Comparison of ENCODE assay signal across 8 cellular contexts in genomic region chr1:3795453-3796214, GRCh38. TPM values are rescaled to one million over a fixed set of nuclear protein-coding genes. Genes with fewer than 3 reads are reported as not detected.
DNase-seq lines count a peak whose midpoint lies in the region; ATAC-seq, FAIRE-seq and TF ChIP-seq lines count a peak whose summit lies in the region.

No MANE protein-coding gene starts in this region.

- TF ChIP-seq RAD21 in H1 (IDR thresholded peaks at IDR 0.05 in 1 of 2, conservative IDR thresholded peaks at IDR 0.05 in 1 of 2; ENCODE audit: low read depth in 2 of 2, low read length in 2 of 2): no peak

- H3F3A ChIP-seq in neural progenitor cell (ENCODE audit: low read depth): peaks cover 16% of the 10 kb centered on the region

- H3K9ac ChIP-seq in H1 (replicated peaks in 1 of 4; ENCODE audit: extremely low read depth in 1 of 4, low read depth in 3 of 4, low read length in 3 of 4): peak overlapping the region; percentile 66 to 79 (median 76)
- peak overlapping the region; percentile 85 for H3K9ac ChIP-seq in neural progenitor cell

- WGBS in heart left ventricle, 4 donors: 4 to 12% (median 6%) methylated on average over 16 to 53 of the region's 53 CpGs
- 9% methylated on average over 41 of the region's 53 CpGs; no CpG with 5 or more reads in 1 of the 2 experiments for WGBS in H1 (ENCODE audit: extremely low coverage in 1 of 2, insufficient coverage in 1 of 2, insufficient read length in 1 of 2, insufficient replicate concordance in 2 of 2, low coverage in 1 of 2, low lambda C conversion rate in 2 of 2, missing lambda C conversion rate in 1 of 2), 2 experiments

- no peaks in the 10 kb centered on the region for H3K9me3 ChIP-seq in heart left ventricle
- H3K9me3 ChIP-seq in MG63: no peaks in the 10 kb centered on the region
- H3K9me3 ChIP-seq in H1 (ENCODE audit: insufficient read depth in 2 of 2, low read depth in 1 of 2, low read length in 1 of 2): no peaks in the 10 kb centered on the region; a peak in 1 of 4 replicates
- no peaks in the 10 kb centered on the region for H3K9me3 ChIP-seq in neural progenitor cell (ENCODE audit: low read depth)

- no peak for DNase-seq in heart left ventricle
- DNase-seq in Right ventricle myocardium superior: no peak
- peak; percentile 28 for DNase-seq in MG63
- DNase-seq in H1 (ENCODE audit: low read depth in 1 of 2, low spot score in 2 of 2): no peak
- DNase-seq in neural progenitor cell (ENCODE audit: low spot score): no peak
- DNase-seq in stimulated activated CD4-positive, alpha-beta T cell treated with anti-CD3 and anti-CD28 coated beads, Interleukin-4, amount 100 ng/mL, for 1 hour: no peak
- DNase-seq in pons (ENCODE audit: low spot score): no peak

- TF ChIP-seq EP300 in H1 (IDR thresholded peaks at IDR 0.05; ENCODE audit: borderline replicate concordance in 1 of 2, low read depth in 2 of 2, low read length in 2 of 2): no peak

- H3K27me3 ChIP-seq in heart left ventricle (no peaks in the 10 kb centered on the region), MG63 (no peaks in the 10 kb centered on the region), H1 (replicated peaks in 1 of 4; ENCODE audit: control insufficient read depth in 3 of 4, extremely low read depth in 1 of 4, insufficient read depth in 3 of 4, low read length in 3 of 4) (no peaks in the 10 kb centered on the region; a peak in 2 of 7 replicates), neural progenitor cell (no peaks in the 10 kb centered on the region)

- peak overlapping the region in 11 of 12 donors; percentile 54 to 89 (median 72) for H3K27ac ChIP-seq in heart left ventricle
- H3K27ac ChIP-seq in H1 (ENCODE audit: low read depth, low read length): no peak overlapping the region; the same call in 1 of the 2 replicates
- no peak overlapping the region for H3K27ac ChIP-seq in neural progenitor cell

- no peak for ATAC-seq in heart left ventricle
- no peak for ATAC-seq in Right ventricle myocardium superior (ENCODE audit: poor library complexity)
- ATAC-seq in HG03457 (IDR thresholded peaks at IDR 0.05; ENCODE audit: unreplicated experiment): no peak

- H3K36me3 Mint-ChIP-seq in neural progenitor cell: peaks cover 2% of the 10 kb centered on the region

- no peak overlapping the region for H2BK20ac ChIP-seq in H1 (ENCODE audit: low read length)

- H3K79me1 ChIP-seq in H1 (ENCODE audit: low read depth, low read length): peaks cover 10% of the 10 kb centered on the region

- peaks cover 15% of the 10 kb centered on the region; the same call in 1 of the 2 replicates for H3K23me2 ChIP-seq in H1 (ENCODE audit: low read depth, low read length)

- H3K27ac Mint-ChIP-seq in neural progenitor cell: no peak overlapping the region

- H3K4me3 ChIP-seq in heart left ventricle (peak overlapping the region; percentile 68 to 98 (median 93)), MG63 (peak overlapping the region; percentile 59), H1 (ENCODE audit: extremely low read depth in 1 of 4, insufficient read depth in 2 of 4, low read depth in 3 of 4, low read length in 4 of 4) (peak overlapping the region; percentile 67 to 85 (median 78)), neural progenitor cell (peak overlapping the region; percentile 99)

- 0 out of 2 replicates have a peak overlapping the region, but pooled peaks have one; percentile 29 for H2BK12ac ChIP-seq in H1 (ENCODE audit: low read depth, low read length)

- no peak overlapping the region for H3K56ac ChIP-seq in H1 (replicated peaks; ENCODE audit: insufficient read length, low read depth, low read length)

- no peak for FAIRE-seq in H1 (lab: Jason Lieb, UNC)

- H2BK120ac ChIP-seq in H1 (replicated peaks; ENCODE audit: low read depth, low read length): no peak overlapping the region

- H2AFZ ChIP-seq in H1 (ENCODE audit: low read length) (no peak overlapping the region), neural progenitor cell (replicated peaks) (no peak overlapping the region)

- POLR2A ChIA-PET in H1 (lab: Charles Lee; ENCODE audit: partially characterized antibody): interaction anchor here (1.0 to 4.8 kb wide), 5 partner anchors 9 to 105 kb away, joined by 3 to 29 read pairs (median 11); partner anchors contain the start of gene C1orf174

- TF ChIP-seq POLR2A in heart left ventricle (IDR thresholded peaks at IDR 0.05): no peak
- TF ChIP-seq POLR2A in H1 (IDR thresholded peaks at IDR 0.05; ENCODE audit: control extremely low read depth in 1 of 2, low read depth in 2 of 2, low read length in 2 of 2): no peak

- H3K4ac ChIP-seq in H1 (replicated peaks; ENCODE audit: insufficient read length, low read depth, low read length): no peak overlapping the region

- peaks cover 27% of the 10 kb centered on the region for H3K4me1 Mint-ChIP-seq in neural progenitor cell

- H3K4me1 ChIP-seq in heart left ventricle (peaks cover 11 to 47% (median 33%) of the 10 kb centered on the region in 12 donors), H1 (replicated peaks in 1 of 4; ENCODE audit: control insufficient read depth in 3 of 4, insufficient read depth in 4 of 4, low read length in 3 of 4) (peaks cover 9 to 23% (median 14%) of the 10 kb centered on the region in 4 experiments), neural progenitor cell (peaks cover 12% of the 10 kb centered on the region)

- no peak overlapping the region for H4K91ac ChIP-seq in H1 (replicated peaks; ENCODE audit: insufficient read length, low read length)

- peaks cover 5% of the 10 kb centered on the region for H3K9me3 Mint-ChIP-seq in neural progenitor cell

- H3K4me3 Mint-ChIP-seq in neural progenitor cell: peak overlapping the region; percentile 92

- H3K18ac ChIP-seq in H1 (ENCODE audit: extremely low read depth, low read length): no peak overlapping the region; the same call in 1 of the 2 replicates

- intact Hi-C loops in heart left ventricle (cut with DNase I) (no loop called here), Right ventricle myocardium superior (cut with DNase I) (no loop called here)

- H3K23ac ChIP-seq in H1 (ENCODE audit: insufficient read length): no peak overlapping the region

- H4K8ac ChIP-seq in H1 (ENCODE audit: extremely low read depth, insufficient read depth, low read length): peak overlapping the region; percentile 57; the same call in 1 of the 2 replicates

- peak overlapping the region; percentile 76 to 96 for H3K4me2 ChIP-seq in H1 (ENCODE audit: insufficient read depth in 1 of 2, low read depth in 2 of 2, low read length in 2 of 2)
- H3K4me2 ChIP-seq in neural progenitor cell: peak overlapping the region; percentile 100

- peaks cover 0 to 14% (median 0%) of the 10 kb centered on the region in 9 donors for H3K36me3 ChIP-seq in heart left ventricle
- peaks cover 25% of the 10 kb centered on the region for H3K36me3 ChIP-seq in MG63
- no peaks in the 10 kb centered on the region for H3K36me3 ChIP-seq in H1 (ENCODE audit: control insufficient read depth in 2 of 4, insufficient read depth in 4 of 4, low read length in 3 of 4)
- H3K36me3 ChIP-seq in neural progenitor cell: no peaks in the 10 kb centered on the region

- H2BK5ac ChIP-seq in H1 (ENCODE audit: low read depth, low read length): no peak overlapping the region

- CTCF ChIA-PET in H1 (lab: Charles Lee; ENCODE audit: partially characterized antibody): interaction anchor here (0.5 to 5.2 kb wide), 5 partner anchors 10 to 324 kb away, joined by 3 to 40 read pairs (median 5); no protein-coding TSS in a partner anchor

- H3K79me2 ChIP-seq in H1 (ENCODE audit: control insufficient read depth in 1 of 2, insufficient read depth in 2 of 2, low read length in 2 of 2) (peaks cover 9 to 39% of the 10 kb centered on the region in 2 experiments), neural progenitor cell (ENCODE audit: low read depth) (peaks cover 49% of the 10 kb centered on the region)

- no peak overlapping the region for H3K14ac ChIP-seq in H1 (ENCODE audit: insufficient read length)

- no peak overlapping the region for H2BK15ac ChIP-seq in H1 (ENCODE audit: low read length)

- H4K20me1 ChIP-seq in H1 (replicated peaks in 1 of 2; ENCODE audit: control insufficient read depth in 1 of 2, insufficient read depth in 2 of 2, low read length in 2 of 2): peaks cover 0 to 7% of the 10 kb centered on the region in 2 experiments
- H4K20me1 ChIP-seq in neural progenitor cell (ENCODE audit: low read depth): peaks cover 32% of the 10 kb centered on the region

- TF ChIP-seq CTCF in heart left ventricle (IDR thresholded peaks at IDR 0.05) (no peak), H1 (IDR thresholded peaks at IDR 0.05; ENCODE audit: control extremely low read depth in 1 of 3, insufficient read depth in 1 of 3, low read depth in 1 of 3, low read length in 3 of 3) (no peak), neural progenitor cell (IDR thresholded peaks at IDR 0.05) (no peak)

- H3K27me3 Mint-ChIP-seq in neural progenitor cell (ENCODE audit: insufficient read depth, low read depth): no peaks in the 10 kb centered on the region

- 0 out of 2 replicates have a peak overlapping the region, but pooled peaks have one; percentile 60 for H2AK5ac ChIP-seq in H1 (ENCODE audit: low read depth, low read length)

- H4K5ac ChIP-seq in H1 (ENCODE audit: insufficient read length, low read depth, low read length): no peak overlapping the region

RNA-seq across cellular contexts. Expression of gene LRRC47, which starts 0.7 kb away (rescaled TPM):
- total RNA-seq in heart left ventricle (10 to 100 TPM; 51.3 to 85.7 (median 68.8) TPM), Right ventricle myocardium superior (54.7 TPM), neural progenitor cell (ENCODE audit: low replicate concordance) (32.5 and 51.0 TPM in 2 replicates)
- polyA plus RNA-seq in heart left ventricle (10 to 100 TPM; 18.4 to 39.2 TPM), H1 (2011; rRNA removed) (38.3 and 47.1 TPM in 2 replicates)
- 52.4 and 71.1 TPM in 2 replicates for total RNA-seq in MG63 (2014; rRNA removed; shearing (Covaris generic); ENCODE audit: low replicate concordance)
- 82.4 and 82.5 TPM in 2 replicates for total RNA-seq in H1 (2021; fragmentation: NEBNext Ultra II Directional; extraction: Animal tissue kit (Norgen Biotek cat#: 25700))
- 43.1 TPM for polyA plus RNA-seq in H1 (2011; cell fraction: cytosol; rRNA removed)
- polyA plus RNA-seq in H1 (2011; cell fraction: nucleus; rRNA removed): 36.4 TPM
- polyA plus RNA-seq in H1 (2012, experiment 1 of 2): 46.2 to 49.1 TPM (median 47.6 TPM) in 4 replicates
- 29.4 TPM for polyA plus RNA-seq in H1 (2012, experiment 2 of 2)
- polyA plus RNA-seq in H1 (2013, experiment 1 of 2): 33.3 TPM
- 31.7 TPM for polyA plus RNA-seq in H1 (2013, experiment 2 of 2)
- 15.4 and 15.8 TPM in 2 replicates for polyA minus RNA-seq in H1 (2011; rRNA and poly(A)+ RNA removed)
- polyA minus RNA-seq in H1 (2011; cell fraction: cytosol; rRNA and poly(A)+ RNA removed): 27.0 TPM
- 21.5 TPM for polyA minus RNA-seq in H1 (2011; cell fraction: nucleus; rRNA and poly(A)+ RNA removed)

RNA-seq across cellular contexts. Expression of gene SMIM1, which starts 23.1 kb away (rescaled TPM):
- total RNA-seq in heart left ventricle (10 to 100 TPM in 6 of 9 donors, 1 to 10 TPM in 3; 9.4 to 20.8 (median 11.7) TPM), Right ventricle myocardium superior (17.3 TPM), neural progenitor cell (ENCODE audit: low replicate concordance) (9.1 TPM in 1 of 2 replicates, not detected in the other)
- polyA plus RNA-seq in heart left ventricle (10 to 100 TPM in 1 of 2 donors, 1 to 10 TPM in 1; 3.8 to 51.2 TPM), H1 (2011; rRNA removed) (9.7 and 12.1 TPM in 2 replicates)
- total RNA-seq in MG63 (2014; rRNA removed; shearing (Covaris generic); ENCODE audit: low replicate concordance): not detected in 2 replicates
- total RNA-seq in H1 (2021; fragmentation: NEBNext Ultra II Directional; extraction: Animal tissue kit (Norgen Biotek cat#: 25700)): 6.1 and 7.7 TPM in 2 replicates
- polyA plus RNA-seq in H1 (2011; cell fraction: cytosol; rRNA removed): 6.3 TPM
- polyA plus RNA-seq in H1 (2011; cell fraction: nucleus; rRNA removed): 4.4 TPM
- 2.5 to 6.1 TPM (median 4.8 TPM) in 3 of 4 replicates, not detected in the other for polyA plus RNA-seq in H1 (2012, experiment 1 of 2)
- 8.5 TPM for polyA plus RNA-seq in H1 (2012, experiment 2 of 2)
- polyA plus RNA-seq in H1 (2013, experiment 1 of 2): 4.4 TPM
- 4.2 TPM for polyA plus RNA-seq in H1 (2013, experiment 2 of 2)
- 0.60 TPM in 1 of 2 replicates, not detected in the other for polyA minus RNA-seq in H1 (2011; rRNA and poly(A)+ RNA removed)
- polyA minus RNA-seq in H1 (2011; cell fraction: cytosol; rRNA and poly(A)+ RNA removed): 18.3 TPM
- 9.5 TPM for polyA minus RNA-seq in H1 (2011; cell fraction: nucleus; rRNA and poly(A)+ RNA removed)

RNA-seq across cellular contexts. Expression of gene CCDC27, which starts 43.4 kb away (rescaled TPM):
- total RNA-seq in heart left ventricle (not detected), Right ventricle myocardium superior (not detected), neural progenitor cell (ENCODE audit: low replicate concordance) (not detected in 2 replicates)
- polyA plus RNA-seq in heart left ventricle (not detected), H1 (2011; rRNA removed) (0.15 and 0.17 TPM in 2 replicates)
- not detected in 2 replicates for total RNA-seq in MG63 (2014; rRNA removed; shearing (Covaris generic); ENCODE audit: low replicate concordance)
- total RNA-seq in H1 (2021; fragmentation: NEBNext Ultra II Directional; extraction: Animal tissue kit (Norgen Biotek cat#: 25700)): not detected in 2 replicates
- 0.12 TPM for polyA plus RNA-seq in H1 (2011; cell fraction: cytosol; rRNA removed)
- 0.26 TPM for polyA plus RNA-seq in H1 (2011; cell fraction: nucleus; rRNA removed)
- polyA plus RNA-seq in H1 (2012, experiment 1 of 2): 0.08 to 0.36 TPM (median 0.20 TPM) in 4 replicates
- polyA plus RNA-seq in H1 (2012, experiment 2 of 2): not detected
- polyA plus RNA-seq in H1 (2013, experiment 1 of 2): 0.04 TPM
- 0.06 TPM for polyA plus RNA-seq in H1 (2013, experiment 2 of 2)
- polyA minus RNA-seq in H1 (2011; rRNA and poly(A)+ RNA removed): 0.12 and 0.25 TPM in 2 replicates
- not detected for polyA minus RNA-seq in H1 (2011; cell fraction: cytosol; rRNA and poly(A)+ RNA removed)
- polyA minus RNA-seq in H1 (2011; cell fraction: nucleus; rRNA and poly(A)+ RNA removed): 0.20 TPM

Comparison
In these comparisons a context has a peak if more than half of its experiments do, and no peak if none do; other contexts are left out.
1. H3K27ac ChIP-seq: peak in heart left ventricle (11 of 12); none in H1 (single experiment) and neural progenitor cell (single experiment).
2. Peak in every context shown above with its lines, with median percentiles within 50 percentile points of each other: H3K4me3 ChIP-seq.